In genomic region chr2:157748371-157749132, GRCh38 we compare ENCODE assay signal across 24 cellular contexts.
A peak's percentile ranks its signal among the peaks of the same experiment; 100 is the strongest.
DNase-seq lines count a peak whose midpoint lies in the region; ATAC-seq and TF ChIP-seq lines count a peak whose summit lies in the region.
"Had no signal": no experiment of that assay in that cellular context is flagged by ENCODE, and none has a peak within 500 bp of the region (broad histone marks: within the 10 kb centered on the region; RNA-seq: fewer than 3 reads in every experiment).

No MANE protein-coding gene starts in this region.

- ATAC-seq in GM21737 (IDR thresholded peaks at IDR 0.05; ENCODE audit: unreplicated experiment) (no peak), aorta (ENCODE audit: low FRiP score) (no peak)
- ATAC-seq: HCT116, natural killer cell had no signal

- CTCF ChIA-PET in A673 (lab: Charles Lee) (no interaction called here), GM10248 (lab: Yijun Ruan, JAX) (interaction anchor here (0.9 to 1.0 kb wide), 2 partner anchors 10 to 54 kb away, joined by 3 read pairs; no protein-coding TSS in a partner anchor)

- intact Hi-C loops in A673 (cut with micrococcal nuclease; ENCODE audit: unreplicated experiment) = no loop called here
- intact Hi-C loops in aorta (cut with DNase I) = no loop called here

- H3K36me3 ChIP-seq in A673 (ENCODE audit: insufficient read depth, low read length, poor library complexity, severe bottlenecking) = no peaks in the 10 kb centered on the region
- peaks cover 0 to 3% of the 10 kb centered on the region in 2 donors for H3K36me3 ChIP-seq in aorta (ENCODE audit: control insufficient read depth in 1 of 2, insufficient read depth in 2 of 2, low read length in 1 of 2)
- H3K36me3 ChIP-seq: pancreas, uterus had no signal

- TF ChIP-seq CTCF in A673 (conservative IDR thresholded peaks at IDR 0.05; ENCODE audit: low read depth, low read length) (no peak), astrocyte of the spinal cord (IDR thresholded peaks at IDR 0.05; ENCODE audit: low read depth, low read length) (no peak), GM10248 (IDR thresholded peaks at IDR 0.05; ENCODE audit: control extremely low read depth, extremely low read depth, low read depth, missing control alignments) (no peak)

- DNase-seq in A673 (ENCODE audit: low spot score) = no peak
- peak; percentile 32 for DNase-seq in GM04503 (ENCODE audit: low read depth)
- DNase-seq in astrocyte of the spinal cord (ENCODE audit: low read depth, low spot score) = peak; percentile 56
- peak; percentile 13 for DNase-seq in myocyte (ENCODE audit: low read depth)
- DNase-seq in GM10248 (ENCODE audit: extremely low spot score) = no peak
- no peak for DNase-seq in aorta
- no peak for DNase-seq in NCI-H524 (lab: John Stamatoyannopoulos, UW)
- DNase-seq: activated B cell treated with CpG ODN at 0.5 μM for 24 hours; activated naive CD4-positive, alpha-beta T cell treated with anti-CD3 and anti-CD28 coated beads for 36 hours; activated T-cell treated with anti-CD3 and anti-CD28 coated beads, Interleukin-2, amount 50 U/mL, for 1 hour; cerebellar nuclear complex; DMS 273 treated with DMSO at 0.1 percent for 48 hours; effector CD4-positive, alpha-beta T cell; Karpas-422; natural killer cell; NCI-H1048; NCI-H187; NCI-H748 treated with DMSO at 0.1 percent for 48 hours; stimulated activated CD4-positive, alpha-beta T cell treated with anti-CD3 and anti-CD28 coated beads, Interleukin-1b, Interleukin-23, amount 100 ng/mL, for 48 hours; T1000; uterus had no signal

- in situ Hi-C loops in astrocyte of the spinal cord (cut with HindIII; ENCODE audit: low sequenced_read_pairs) = no loop called here

- H3K4me1 ChIP-seq in A673 (ENCODE audit: insufficient read depth, low read length, poor library complexity, severe bottlenecking) = peaks cover 37% of the 10 kb centered on the region
- H3K4me1 ChIP-seq in aorta (ENCODE audit: control insufficient read depth in 1 of 2, insufficient read depth in 2 of 2, low read length in 2 of 2) = no peaks in the 10 kb centered on the region
- H3K4me1 ChIP-seq: uterus had no signal

- H3K9me3 ChIP-seq in A673 (ENCODE audit: low read depth, low read length, poor library complexity, severe bottlenecking) (no peaks in the 10 kb centered on the region), aorta (ENCODE audit: control insufficient read depth, low read length) (no peaks in the 10 kb centered on the region)
- H3K9me3 ChIP-seq: pancreas, uterus had no signal

- H3K27ac ChIP-seq in A673 (ENCODE audit: low read depth, low read length, poor library complexity, severe bottlenecking) (peak overlapping the region; percentile 17), aorta (ENCODE audit: low read depth in 1 of 2, low read length in 2 of 2) (no peak overlapping the region)
- H3K27ac ChIP-seq: uterus had no signal

- no peaks in the 10 kb centered on the region for H3K27me3 ChIP-seq in A673 (replicated peaks; ENCODE audit: insufficient read depth, low read depth, low read length, poor library complexity)
- H3K27me3 ChIP-seq in aorta (ENCODE audit: control insufficient read depth in 1 of 2, insufficient read depth in 2 of 2, low read length in 1 of 2) = no peaks in the 10 kb centered on the region
- H3K27me3 ChIP-seq: pancreas, uterus had no signal

- BruUV-seq in A673 (replicated peaks; lab: Mats Ljungman, UMichigan) = no TSS peak

- POLR2A ChIA-PET in A673 (lab: Charles Lee; ENCODE audit: low non-redundant PET) = no interaction called here
- POLR2A ChIA-PET in GM10248 (lab: Yijun Ruan, JAX) = no interaction called here

- H3K4me3 ChIP-seq in A673 (ENCODE audit: low read depth, low read length, poor library complexity, severe bottlenecking) = no peak overlapping the region
- H3K4me3 ChIP-seq in astrocyte of the spinal cord (ENCODE audit: low read depth, low read length) = no peak overlapping the region
- no peak overlapping the region for H3K4me3 ChIP-seq in aorta (ENCODE audit: low read length in 2 of 2)
- H3K4me3 ChIP-seq: pancreas, uterus had no signal

- 68 to 74% methylated on average over 3 of the region's 3 CpGs for WGBS in aorta, 2 donors

Comparison
In these comparisons a context has a peak if more than half of its experiments do, and no peak if none do; other contexts are left out.
1. DNase-seq: peak in GM04503 (single experiment), astrocyte of the spinal cord (single experiment) and myocyte (single experiment); none in A673 (single experiment), GM10248 (single experiment), aorta (0 of 2) and NCI-H524 (0 of 2).